16 cellular contexts compared by ENCODE assay signal in genomic region chr2:152924722-152925121, GRCh38.
DNase-seq lines count a peak whose midpoint lies in the region; ATAC-seq and TF ChIP-seq lines count a peak whose summit lies in the region.
"Had no signal": no experiment of that assay in that cellular context is flagged by ENCODE, and none has a peak within 500 bp of the region (broad histone marks: within the 10 kb centered on the region; RNA-seq: fewer than 3 reads in every experiment).

No MANE protein-coding gene starts in this region.

- H2AFZ ChIP-seq in PC-3 (ENCODE audit: low read length), result no peak overlapping the region

- H3K9ac ChIP-seq in PC-3 (ENCODE audit: low read length), result no peak overlapping the region

- H3K79me2 ChIP-seq in PC-3 (ENCODE audit: low read length), result no peaks in the 10 kb centered on the region

- H3K27ac ChIP-seq in PC-3 (ENCODE audit: low read length) (no peak overlapping the region), foreskin keratinocyte (no peak overlapping the region), WERI-Rb-1 (no peak overlapping the region)
- H3K27ac ChIP-seq: colonic mucosa, vagina had no signal

- H3K27me3 ChIP-seq in PC-3 (ENCODE audit: low read length) (no peaks in the 10 kb centered on the region), foreskin keratinocyte (no peaks in the 10 kb centered on the region), WERI-Rb-1 (ENCODE audit: insufficient read depth, low read depth, severe bottlenecking) (no peaks in the 10 kb centered on the region)
- H3K27me3 ChIP-seq: colonic mucosa, vagina had no signal

- H4K20me1 ChIP-seq in PC-3 (ENCODE audit: low read length), result no peaks in the 10 kb centered on the region

- H3K4me3 ChIP-seq in PC-3 (ENCODE audit: low read length), result no peak overlapping the region
- no peak overlapping the region for H3K4me3 ChIP-seq in WERI-Rb-1 (ENCODE audit: low read depth, low read length)
- H3K4me3 ChIP-seq: colonic mucosa, vagina had no signal

- CTCF ChIA-PET in PC-3 (lab: Charles Lee), result no interaction called here

- TF ChIP-seq CTCF in PC-3 (conservative IDR thresholded peaks at IDR 0.05; ENCODE audit: low read depth, low read length) (no peak), foreskin keratinocyte (conservative IDR thresholded peaks at IDR 0.05) (no peak), WERI-Rb-1 (IDR thresholded peaks at IDR 0.05; ENCODE audit: low read depth, low read length) (no peak)

- DNase-seq in A172 (ENCODE audit: low spot score) (peak; percentile 6), H4 (ENCODE audit: low spot score) (peak; percentile 9), PC-3 (peak; percentile 66), foreskin keratinocyte (peak; percentile 56 to 83), WERI-Rb-1 (no peak), SIG-M5 treated with dmso at 0.1 percent for 504 hours (lab: John Stamatoyannopoulos, UW; ENCODE audit: unreplicated experiment) (no peak), NCI-H2227 treated with DMSO at 0.1 percent for 48 hours (lab: John Stamatoyannopoulos, UW) (no peak)
- DNase-seq in activated CD4-positive, alpha-beta T cell treated with anti-CD3 and anti-CD28 coated beads, Interleukin-2, amount 10 ng/mL, durations not matched to agents 24 days and 14 days, result no peak
- DNase-seq: activated gamma-delta T cell treated with Interleukin-2 at 50 U/mL for 16 hours, aorta, colonic mucosa, NCI-H1436, NCI-H774 had no signal

- no peaks in the 10 kb centered on the region for H3K9me3 ChIP-seq in PC-3 (ENCODE audit: low read length)
- no peaks in the 10 kb centered on the region for H3K9me3 ChIP-seq in WERI-Rb-1 (ENCODE audit: severe bottlenecking)
- H3K9me3 ChIP-seq: colonic mucosa, vagina had no signal

- BruUV-seq in PC-3 (replicated peaks; lab: Mats Ljungman, UMichigan), result no TSS peak

- ATAC-seq in PC-3, result no peak
- peak; percentile 89 for ATAC-seq in foreskin keratinocyte

- intact Hi-C loops in PC-3 (cut with micrococcal nuclease), result no loop called here
- intact Hi-C loops in activated CD4-positive, alpha-beta T cell treated with anti-CD3 and anti-CD28 coated beads, Interleukin-2, amount 10 ng/mL, durations not matched to agents 24 days and 14 days (cut with micrococcal nuclease), result loop anchor here (5.0 kb wide), 1 partner anchor 553 kb away; the partner anchor contains the start of gene RPRM

- H3K36me3 ChIP-seq in PC-3 (ENCODE audit: low read depth, low read length) (no peaks in the 10 kb centered on the region), WERI-Rb-1 (no peaks in the 10 kb centered on the region)
- H3K36me3 ChIP-seq: colonic mucosa, vagina had no signal

- H3K27ac Mint-ChIP-seq in activated CD4-positive, alpha-beta T cell treated with anti-CD3 and anti-CD28 coated beads, Interleukin-2, amount 10 ng/mL, durations not matched to agents 24 days and 14 days, result no peak overlapping the region
- H3K27ac Mint-ChIP-seq: B cell; stimulated activated naive CD8-positive, alpha-beta T cell treated with anti-CD3 and anti-CD28 coated beads, Interleukin-15, Interleukin-2, amounts not matched to agents 100 ng/mL and 50 ng/mL, for 24 hours had no signal

- no peak overlapping the region for H3K4me2 ChIP-seq in PC-3 (ENCODE audit: low read length)

- H3K36me3 Mint-ChIP-seq in activated CD4-positive, alpha-beta T cell treated with anti-CD3 and anti-CD28 coated beads, Interleukin-2, amount 10 ng/mL, durations not matched to agents 24 days and 14 days (ENCODE audit: low read depth), result no peaks in the 10 kb centered on the region

- H3K4me1 ChIP-seq in PC-3 (ENCODE audit: insufficient read depth, low read length), result peaks cover 11% of the 10 kb centered on the region; the same call in 1 of the 2 replicates
- no peaks in the 10 kb centered on the region for H3K4me1 ChIP-seq in foreskin keratinocyte
- H3K4me1 ChIP-seq: colonic mucosa had no signal

- H3K4me3 Mint-ChIP-seq in activated CD4-positive, alpha-beta T cell treated with anti-CD3 and anti-CD28 coated beads, Interleukin-2, amount 10 ng/mL, durations not matched to agents 24 days and 14 days, result no peak overlapping the region
- H3K4me3 Mint-ChIP-seq: B cell; stimulated activated naive CD8-positive, alpha-beta T cell treated with anti-CD3 and anti-CD28 coated beads, Interleukin-15, Interleukin-2, amounts not matched to agents 100 ng/mL and 50 ng/mL, for 24 hours had no signal

- no peaks in the 10 kb centered on the region for H3K9me3 Mint-ChIP-seq in activated CD4-positive, alpha-beta T cell treated with anti-CD3 and anti-CD28 coated beads, Interleukin-2, amount 10 ng/mL, durations not matched to agents 24 days and 14 days
- H3K9me3 Mint-ChIP-seq: stimulated activated naive CD8-positive, alpha-beta T cell treated with anti-CD3 and anti-CD28 coated beads, Interleukin-15, Interleukin-2, amounts not matched to agents 100 ng/mL and 50 ng/mL, for 24 hours had no signal

- no peaks in the 10 kb centered on the region for H3K27me3 Mint-ChIP-seq in activated CD4-positive, alpha-beta T cell treated with anti-CD3 and anti-CD28 coated beads, Interleukin-2, amount 10 ng/mL, durations not matched to agents 24 days and 14 days
- H3K27me3 Mint-ChIP-seq: B cell had no signal

- no peaks in the 10 kb centered on the region for H3K4me1 Mint-ChIP-seq in activated CD4-positive, alpha-beta T cell treated with anti-CD3 and anti-CD28 coated beads, Interleukin-2, amount 10 ng/mL, durations not matched to agents 24 days and 14 days
- H3K4me1 Mint-ChIP-seq: B cell had no signal

- H3K9me2 ChIP-seq in PC-3 (replicated peaks; ENCODE audit: low read length), result no peaks in the 10 kb centered on the region

- no peaks in the 10 kb centered on the region for H3F3A ChIP-seq in PC-3 (ENCODE audit: low read length, unreplicated experiment)

- POLR2A ChIA-PET in PC-3 (lab: Charles Lee; ENCODE audit: unreplicated experiment), result no interaction called here

Comparison
In these comparisons a context has a peak if more than half of its experiments do, and no peak if none do; other contexts are left out.
1. DNase-seq: peak in A172 (single experiment), H4 (single experiment), PC-3 (single experiment) and foreskin keratinocyte (2 of 2); none in WERI-Rb-1 (single experiment), SIG-M5 treated with dmso at 0.1 percent for 504 hours (single experiment), activated CD4-positive, alpha-beta T cell treated with anti-CD3 and anti-CD28 coated beads, Interleukin-2, amount 10 ng/mL, durations not matched to agents 24 days and 14 days (single experiment) and NCI-H2227 treated with DMSO at 0.1 percent for 48 hours (single experiment).